ENCODE assay signal across 25 cellular contexts in the genomic region with DNA sequence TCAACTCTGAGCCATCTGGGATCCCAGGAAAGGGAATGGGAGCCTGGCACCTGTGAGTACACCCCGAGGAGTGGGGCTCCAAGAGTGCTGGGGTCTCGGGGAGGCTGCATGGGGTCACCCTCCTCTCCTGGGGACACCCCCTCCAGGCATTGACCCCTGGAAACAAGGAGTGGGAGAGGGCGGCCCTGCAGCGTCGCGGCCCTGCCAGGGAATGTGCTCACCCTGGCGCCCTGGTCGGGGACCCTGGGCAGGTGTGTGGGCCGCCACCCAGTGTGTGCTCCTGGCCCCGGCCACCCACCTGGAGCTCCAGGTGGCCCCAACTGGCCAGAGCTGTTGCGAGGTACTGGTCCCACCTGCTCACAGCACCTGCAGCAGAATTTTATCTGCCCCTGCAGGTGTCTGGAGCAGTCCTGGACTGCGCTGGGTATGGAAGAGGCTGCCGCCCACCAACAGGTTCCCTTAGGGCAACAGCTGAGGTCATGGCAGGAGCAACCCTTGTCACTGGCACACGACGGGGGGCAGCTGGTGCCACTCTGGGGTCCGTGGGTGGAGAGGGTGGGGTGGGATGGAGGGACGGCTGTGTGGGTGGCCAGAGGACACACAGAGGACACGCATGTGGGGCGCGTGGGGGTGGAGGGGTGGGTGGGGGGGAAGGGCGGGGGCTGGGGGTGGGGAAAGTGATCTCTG. TPM values are rescaled to one million over a fixed set of nuclear protein-coding genes. Genes with fewer than 3 reads are reported as not detected.
DNase-seq lines count a peak whose midpoint lies in the region; ATAC-seq lines count a peak whose summit lies in the region.
"Had no signal": no experiment of that assay in that cellular context is flagged by ENCODE, and none has a peak within 500 bp of the region (broad histone marks: within the 10 kb centered on the region; RNA-seq: fewer than 3 reads in every experiment).

No MANE protein-coding gene starts in this region.

- H2BK15ac ChIP-seq in neuronal stem cell (ENCODE audit: low read length), result no peak overlapping the region

- no peak overlapping the region for H2AFZ ChIP-seq in neuronal stem cell (ENCODE audit: low read length)

- H3K27me3 Mint-ChIP-seq in stimulated activated naive CD8-positive, alpha-beta T cell treated with anti-CD3 and anti-CD28 coated beads, Interleukin-15, amount 100 ng/mL, for 72 hours, result peaks cover 36% of the 10 kb centered on the region
- peaks cover 7% of the 10 kb centered on the region for H3K27me3 Mint-ChIP-seq in activated T-helper 1 cell treated with anti-CD3 and anti-CD28 coated beads, Interleukin-12 subunit alpha, Interleukin-12 subunit beta, Interleukin-2, Interleukin-4 antibody, amounts not matched to agents 30 ng/mL and 10 ng/mL and 1 ng/mL, durations not matched to agents 14 hours and 24 hours and 36 hours (ENCODE audit: insufficient read depth)

- H3K4me3 ChIP-seq in neuronal stem cell (ENCODE audit: low read length in 2 of 2), result no peak overlapping the region
- H3K4me3 ChIP-seq: SK-N-MC had no signal

- H3K4me1 ChIP-seq in neuronal stem cell (ENCODE audit: control insufficient read depth in 2 of 2, insufficient read depth in 1 of 2, low read depth in 1 of 2, low read length in 2 of 2), result peaks cover 0 to 2% of the 10 kb centered on the region in 2 donors

- peaks cover 0 to 63% (median 0%) of the 10 kb centered on the region in 3 experiments for H3K27me3 ChIP-seq in neuronal stem cell (ENCODE audit: control insufficient read depth in 3 of 3, insufficient read depth in 3 of 3, low read depth in 1 of 3, low read length in 3 of 3)

- H3K36me3 ChIP-seq in neuronal stem cell (replicated peaks in 1 of 2; ENCODE audit: control insufficient read depth in 2 of 2, insufficient read depth in 2 of 2, low read length in 2 of 2), result no peaks in the 10 kb centered on the region

- peak; percentile 33 for ATAC-seq in stimulated activated naive CD8-positive, alpha-beta T cell treated with anti-CD3 and anti-CD28 coated beads, Interleukin-15, amount 100 ng/mL, for 72 hours
- no peak for ATAC-seq in stimulated activated naive CD8-positive, alpha-beta T cell treated with anti-CD3 and anti-CD28 coated beads, Interleukin-15, Interleukin-2, amounts not matched to agents 100 U/mL and 50 U/mL, for 24 hours
- ATAC-seq: PC-3 had no signal

- no peaks in the 10 kb centered on the region for H3K36me3 Mint-ChIP-seq in activated T-helper 1 cell treated with anti-CD3 and anti-CD28 coated beads, Interleukin-12 subunit alpha, Interleukin-12 subunit beta, Interleukin-2, Interleukin-4 antibody, amounts not matched to agents 30 ng/mL and 10 ng/mL and 1 ng/mL, durations not matched to agents 14 hours and 24 hours and 36 hours (ENCODE audit: low read depth)
- H3K36me3 Mint-ChIP-seq: CD4-positive, alpha-beta memory T cell had no signal

- H3K9me3 Mint-ChIP-seq in stimulated activated naive CD8-positive, alpha-beta T cell treated with anti-CD3 and anti-CD28 coated beads, Interleukin-15, amount 100 ng/mL, for 72 hours, result no peaks in the 10 kb centered on the region
- H3K9me3 Mint-ChIP-seq in activated T-helper 1 cell treated with anti-CD3 and anti-CD28 coated beads, Interleukin-12 subunit alpha, Interleukin-12 subunit beta, Interleukin-2, Interleukin-4 antibody, amounts not matched to agents 30 ng/mL and 10 ng/mL and 1 ng/mL, durations not matched to agents 14 hours and 24 hours and 36 hours, result no peaks in the 10 kb centered on the region
- H3K9me3 Mint-ChIP-seq: CD4-positive, alpha-beta memory T cell had no signal

- peaks cover 3% of the 10 kb centered on the region for H3K79me1 ChIP-seq in neuronal stem cell (ENCODE audit: low read depth, low read length)

- no CpG with 5 or more reads among the region's 21 CpGs for WGBS in neuronal stem cell (ENCODE audit: extremely low coverage in 2 of 2, insufficient read length in 2 of 2, insufficient replicate concordance in 1 of 2), 2 donors

- peak overlapping the region; percentile 57 for H3K18ac ChIP-seq in neuronal stem cell (ENCODE audit: low read length)

- H3K27ac ChIP-seq in neuronal stem cell (replicated peaks; ENCODE audit: low read length), result no peak overlapping the region
- H3K27ac ChIP-seq: SK-N-MC had no signal

- H3K14ac ChIP-seq in neuronal stem cell (ENCODE audit: low read length), result no peak overlapping the region

- H2BK5ac ChIP-seq in neuronal stem cell (ENCODE audit: low read length), result peak overlapping the region; percentile 35

- no peak overlapping the region for H3K4ac ChIP-seq in neuronal stem cell (ENCODE audit: low read length)

- H3K9ac ChIP-seq in neuronal stem cell (ENCODE audit: low read depth, low read length, poor library complexity), result no peak overlapping the region

- peak overlapping the region; percentile 35 for H2AK5ac ChIP-seq in neuronal stem cell (ENCODE audit: low read depth, low read length)

- no peaks in the 10 kb centered on the region for H3K9me3 ChIP-seq in neuronal stem cell (replicated peaks in 1 of 2; ENCODE audit: control insufficient read depth in 2 of 2, insufficient read depth in 1 of 2, low read depth in 1 of 2, low read length in 2 of 2)

- no peak overlapping the region for H3K4me3 Mint-ChIP-seq in stimulated activated naive CD8-positive, alpha-beta T cell treated with anti-CD3 and anti-CD28 coated beads, Interleukin-15, amount 100 ng/mL, for 72 hours
- H3K4me3 Mint-ChIP-seq in activated T-helper 1 cell treated with anti-CD3 and anti-CD28 coated beads, Interleukin-12 subunit alpha, Interleukin-12 subunit beta, Interleukin-2, Interleukin-4 antibody, amounts not matched to agents 30 ng/mL and 10 ng/mL and 1 ng/mL, durations not matched to agents 14 hours and 24 hours and 36 hours, result no peak overlapping the region

- H2BK12ac ChIP-seq in neuronal stem cell (ENCODE audit: low read length), result no peak overlapping the region

- peaks cover 13% of the 10 kb centered on the region for H3K4me1 Mint-ChIP-seq in stimulated activated naive CD8-positive, alpha-beta T cell treated with anti-CD3 and anti-CD28 coated beads, Interleukin-15, amount 100 ng/mL, for 72 hours
- no peaks in the 10 kb centered on the region for H3K4me1 Mint-ChIP-seq in activated T-helper 1 cell treated with anti-CD3 and anti-CD28 coated beads, Interleukin-12 subunit alpha, Interleukin-12 subunit beta, Interleukin-2, Interleukin-4 antibody, amounts not matched to agents 30 ng/mL and 10 ng/mL and 1 ng/mL, durations not matched to agents 14 hours and 24 hours and 36 hours (ENCODE audit: low read depth)

- peak overlapping the region; percentile 31 for H3K23ac ChIP-seq in neuronal stem cell (ENCODE audit: low read depth, low read length, poor library complexity)

- no peak overlapping the region for H4K8ac ChIP-seq in neuronal stem cell (ENCODE audit: low read depth, low read length)

- no peak overlapping the region for H3K4me2 ChIP-seq in neuronal stem cell (ENCODE audit: insufficient read depth, low read length, poor library complexity, severe bottlenecking)

- no peak overlapping the region for H3K27ac Mint-ChIP-seq in stimulated activated naive CD8-positive, alpha-beta T cell treated with anti-CD3 and anti-CD28 coated beads, Interleukin-15, amount 100 ng/mL, for 72 hours
- H3K27ac Mint-ChIP-seq in activated T-helper 1 cell treated with anti-CD3 and anti-CD28 coated beads, Interleukin-12 subunit alpha, Interleukin-12 subunit beta, Interleukin-2, Interleukin-4 antibody, amounts not matched to agents 30 ng/mL and 10 ng/mL and 1 ng/mL, durations not matched to agents 14 hours and 24 hours and 36 hours, result no peak overlapping the region
- H3K27ac Mint-ChIP-seq: CD4-positive, alpha-beta memory T cell had no signal

- intact Hi-C loops in activated T-helper 1 cell treated with anti-CD3 and anti-CD28 coated beads, Interleukin-12 subunit alpha, Interleukin-12 subunit beta, Interleukin-2, Interleukin-4 antibody, amounts not matched to agents 30 ng/mL and 10 ng/mL and 1 ng/mL, durations not matched to agents 14 hours and 24 hours and 36 hours (cut with micrococcal nuclease), result no loop called here

- H2BK120ac ChIP-seq in neuronal stem cell (ENCODE audit: low read depth, low read length), result no peak overlapping the region

- H4K91ac ChIP-seq in neuronal stem cell (ENCODE audit: low read depth, low read length, poor library complexity), result no peak overlapping the region

- DNase-seq in stimulated activated naive CD8-positive, alpha-beta T cell treated with anti-CD3 and anti-CD28 coated beads, Interleukin-15, amount 100 ng/mL, for 72 hours, result no peak
- no peak for DNase-seq in stimulated activated naive CD8-positive, alpha-beta T cell treated with anti-CD3 and anti-CD28 coated beads, Interleukin-15, Interleukin-2, amounts not matched to agents 100 U/mL and 50 U/mL, for 24 hours
- DNase-seq in SHP77 treated with DMSO at 0.1 percent for 48 hours (lab: John Stamatoyannopoulos, UW), result peak; percentile 19
- DNase-seq in neuronal stem cell (ENCODE audit: low spot score), result no peak
- DNase-seq in NCI-H526 treated with DMSO at 0.1 percent for 48 hours (lab: John Stamatoyannopoulos, UW), result no peak
- no peak for DNase-seq in activated T-helper 1 cell treated with anti-CD3 and anti-CD28 coated beads, Interleukin-12 subunit alpha, Interleukin-12 subunit beta, Interleukin-2, Interleukin-4 antibody, amounts not matched to agents 30 ng/mL and 10 ng/mL and 1 ng/mL, durations not matched to agents 14 hours and 24 hours and 36 hours (ENCODE audit: low spot score)
- DNase-seq in DMS 273 treated with DMSO at 0.1 percent for 48 hours (lab: John Stamatoyannopoulos, UW), result no peak
- DNase-seq: Calu3; CD4-positive, alpha-beta memory T cell; EL; GF-D8; Kasumi-1; NCI-H1048; NCI-H1417 treated with DMSO at 0.1 percent for 48 hours; NCI-H187; NCI-H345; PC-3; SW 1271; T-helper 2 cell had no signal

RNA-seq across cellular contexts. Expression of gene PABPN1L, which starts 5.4 kb away (rescaled TPM):
- polyA plus RNA-seq in neuronal stem cell (2013, experiment 1 of 2), result not detected
- not detected for polyA plus RNA-seq in neuronal stem cell (2013, experiment 2 of 2)
- total RNA-seq in activated T-helper 1 cell treated with anti-CD3 and anti-CD28 coated beads, Interleukin-12 subunit alpha, Interleukin-12 subunit beta, Interleukin-2, Interleukin-4 antibody, amounts not matched to agents 30 ng/mL and 10 ng/mL and 1 ng/mL, durations not matched to agents 14 hours and 24 hours and 36 hours, result not detected in 2 replicates
- total RNA-seq: A673; Calu3; CD4-positive, alpha-beta memory T cell; H4; MCF 10A; PC-3; RPMI7951 had no signal
- polyA plus RNA-seq: BJ; CD4-positive, alpha-beta memory T cell had no signal

RNA-seq across cellular contexts. Expression of gene TRAPPC2L, which starts 14.9 kb away (rescaled TPM):
- 57.0 TPM for polyA plus RNA-seq in neuronal stem cell (2013, experiment 1 of 2)
- 58.2 TPM for polyA plus RNA-seq in neuronal stem cell (2013, experiment 2 of 2)
- total RNA-seq in activated T-helper 1 cell treated with anti-CD3 and anti-CD28 coated beads, Interleukin-12 subunit alpha, Interleukin-12 subunit beta, Interleukin-2, Interleukin-4 antibody, amounts not matched to agents 30 ng/mL and 10 ng/mL and 1 ng/mL, durations not matched to agents 14 hours and 24 hours and 36 hours, result 63.1 and 65.4 TPM in 2 replicates

RNA-seq across cellular contexts. Expression of gene GALNS, which starts 15.1 kb away (rescaled TPM):
- polyA plus RNA-seq in neuronal stem cell (2013, experiment 1 of 2), result 9.6 TPM
- 9.1 TPM for polyA plus RNA-seq in neuronal stem cell (2013, experiment 2 of 2)
- total RNA-seq in activated T-helper 1 cell treated with anti-CD3 and anti-CD28 coated beads, Interleukin-12 subunit alpha, Interleukin-12 subunit beta, Interleukin-2, Interleukin-4 antibody, amounts not matched to agents 30 ng/mL and 10 ng/mL and 1 ng/mL, durations not matched to agents 14 hours and 24 hours and 36 hours, result 21.9 and 23.8 TPM in 2 replicates
